In the genomic region with DNA sequence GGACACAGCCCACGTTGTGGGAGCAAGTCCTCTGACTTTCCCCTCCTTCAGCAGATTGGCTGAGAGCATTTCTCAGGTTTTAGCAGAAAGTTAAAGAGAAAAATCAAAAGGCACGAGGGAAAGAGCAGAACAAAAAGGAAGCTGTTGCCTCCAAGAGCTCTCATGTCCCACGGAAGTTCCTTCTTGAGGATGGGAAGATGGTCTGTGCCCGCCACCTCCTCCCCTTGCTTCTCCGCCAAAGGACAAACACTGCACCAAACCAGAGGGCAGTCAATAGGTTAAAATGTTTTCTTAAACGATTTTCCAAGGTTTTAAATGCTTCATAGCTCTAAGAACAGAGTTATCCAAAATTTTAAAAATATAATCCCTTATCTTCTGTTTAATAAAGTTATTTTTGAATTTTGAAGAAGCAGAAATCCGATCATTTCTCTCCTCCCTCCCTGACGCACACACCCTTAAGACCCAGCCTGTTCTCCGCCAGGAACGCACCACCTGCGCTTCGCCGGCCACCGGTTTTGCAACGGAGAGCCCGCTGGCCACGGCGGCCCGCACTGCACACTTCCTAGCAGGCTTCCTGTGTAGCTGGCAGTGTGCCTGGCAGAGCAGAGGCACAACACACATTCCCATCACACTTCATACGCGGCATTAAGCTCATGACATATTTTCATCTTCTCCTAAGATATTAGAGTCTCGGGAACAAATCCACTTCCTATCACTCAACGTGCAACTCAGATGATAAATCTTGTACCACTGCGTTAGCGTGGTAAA, we compare ENCODE assay signal across 9 cellular contexts.
DNase-seq lines count a peak whose midpoint lies in the region; TF ChIP-seq lines count a peak whose summit lies in the region.
"Had no signal": no experiment of that assay in that cellular context is flagged by ENCODE, and none has a peak within 500 bp of the region (broad histone marks: within the 10 kb centered on the region; RNA-seq: fewer than 3 reads in every experiment).

No MANE protein-coding gene starts in this region.

- TF ChIP-seq POLR2A in NB4 (IDR thresholded peaks at IDR 0.05; ENCODE audit: extremely low read depth, insufficient read length), result no peak

- peak overlapping the region; percentile 29 for H3K4me3 ChIP-seq in NB4 (ENCODE audit: low read depth, low read length)
- no peak overlapping the region for H3K4me3 ChIP-seq in fibroblast of the aortic adventitia (ENCODE audit: low read depth, low read length)
- no peak overlapping the region for H3K4me3 ChIP-seq in H7 (ENCODE audit: insufficient read depth, low read depth, low read length)

- H3K36me3 ChIP-seq in H7 (replicated peaks; ENCODE audit: control insufficient read depth, insufficient read depth, low read length), result no peaks in the 10 kb centered on the region

- intact Hi-C loops in posterior vena cava (cut with DNase I), result no loop called here

- TF ChIP-seq CTCF in NB4 (IDR thresholded peaks at IDR 0.05; ENCODE audit: low read depth, low read length) (no peak), fibroblast of the aortic adventitia (IDR thresholded peaks at IDR 0.05; ENCODE audit: insufficient read depth, low read length) (no peak)

- no peaks in the 10 kb centered on the region for H3K27me3 ChIP-seq in H7 (ENCODE audit: control insufficient read depth, insufficient read depth, low read length)

- DNase-seq in GF-D8 (lab: John Stamatoyannopoulos, UW) (peak; percentile 65), NB4 (ENCODE audit: low read depth) (peak; percentile 72), fibroblast of the aortic adventitia (ENCODE audit: low read depth) (peak; percentile 31), posterior vena cava (ENCODE audit: low spot score) (peak; percentile 86), ecto neural progenitor cell (ENCODE audit: low spot score) (no peak), mucosa of gallbladder (ENCODE audit: low spot score) (no peak), H7 (no peak), kidney glomerular epithelial cell (lab: John Stamatoyannopoulos, UW) (no peak)
- DNase-seq: activated CD4-positive, alpha-beta memory T cell treated with anti-CD3 and anti-CD28 coated beads for 36 hours had no signal

Comparison
In these comparisons a context has a peak if more than half of its experiments do, and no peak if none do; other contexts are left out.
1. DNase-seq: peak in GF-D8 (single experiment), NB4 (single experiment), fibroblast of the aortic adventitia (single experiment) and posterior vena cava (single experiment); none in ecto neural progenitor cell (single experiment), mucosa of gallbladder (single experiment), H7 (single experiment) and kidney glomerular epithelial cell (single experiment).